Comparison of ENCODE assay signal across 9 cellular contexts in the genomic region with DNA sequence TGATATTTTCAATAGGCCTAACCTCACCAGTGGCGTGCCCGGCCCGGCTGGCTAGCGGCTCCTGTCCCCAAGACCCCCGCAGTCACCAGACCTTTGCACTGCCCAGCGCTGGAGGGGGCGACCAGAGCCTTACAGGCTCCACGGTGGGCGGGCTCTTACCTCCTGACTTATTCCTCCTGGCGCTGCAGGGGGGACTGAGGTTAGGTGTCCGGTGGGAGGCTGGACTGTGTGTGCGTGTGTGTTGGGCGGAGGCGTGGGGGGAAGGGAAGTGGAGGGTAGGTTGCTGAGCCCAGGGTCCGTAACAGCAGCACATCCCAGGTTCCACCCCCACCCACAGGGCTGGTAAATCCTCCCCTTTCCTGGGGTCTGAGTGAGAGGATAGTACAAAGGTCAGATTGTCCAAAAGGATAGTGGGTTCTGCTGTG. TPM values are rescaled to one million over a fixed set of nuclear protein-coding genes. Genes with fewer than 3 reads are reported as not detected.
DNase-seq lines count a peak whose midpoint lies in the region; ATAC-seq and TF ChIP-seq lines count a peak whose summit lies in the region.
"Had no signal": no experiment of that assay in that cellular context is flagged by ENCODE, and none has a peak within 500 bp of the region (broad histone marks: within the 10 kb centered on the region; RNA-seq: fewer than 3 reads in every experiment).

No MANE protein-coding gene starts in this region.

- H3K9ac ChIP-seq in PC-3 (ENCODE audit: low read length): peak overlapping the region; percentile 72

- H3K36me3 ChIP-seq in PC-3 (ENCODE audit: low read depth, low read length) (no peaks in the 10 kb centered on the region), esophagus muscularis mucosa (no peaks in the 10 kb centered on the region), mucosa of descending colon (ENCODE audit: low read depth) (no peaks in the 10 kb centered on the region), tibial nerve (no peaks in the 10 kb centered on the region)

- POLR2A ChIA-PET in PC-3 (lab: Charles Lee; ENCODE audit: unreplicated experiment): no interaction called here

- H3K4me1 ChIP-seq in PC-3 (ENCODE audit: insufficient read depth, low read length): peaks cover 39% of the 10 kb centered on the region
- H3K4me1 ChIP-seq in esophagus muscularis mucosa: peaks cover 9 to 32% (median 21%) of the 10 kb centered on the region in 4 donors
- H3K4me1 ChIP-seq in mucosa of descending colon (ENCODE audit: low read depth): peaks cover 2% of the 10 kb centered on the region
- peaks cover 0 to 11% (median 4%) of the 10 kb centered on the region in 4 donors for H3K4me1 ChIP-seq in tibial nerve

- peak overlapping the region; percentile 74 for H3K4me3 ChIP-seq in PC-3 (ENCODE audit: low read length)
- H3K4me3 ChIP-seq in esophagus muscularis mucosa: peak overlapping the region; percentile 73 to 90 (median 80)
- H3K4me3 ChIP-seq in mucosa of descending colon: no peak overlapping the region
- peak overlapping the region; percentile 41 to 74 (median 68) for H3K4me3 ChIP-seq in tibial nerve

- WGBS in esophagus muscularis mucosa: 59% methylated on average over 8 of the region's 15 CpGs
- WGBS in tibial nerve, 2 donors: 26 to 33% methylated on average over 10 to 15 of the region's 15 CpGs

- no peaks in the 10 kb centered on the region for H4K20me1 ChIP-seq in PC-3 (ENCODE audit: low read length)

- no peaks in the 10 kb centered on the region for H3F3A ChIP-seq in PC-3 (ENCODE audit: low read length, unreplicated experiment)

- H3K27ac ChIP-seq in PC-3 (ENCODE audit: low read length) (no peak overlapping the region), esophagus muscularis mucosa (replicated peaks in 1 of 4) (peak overlapping the region; percentile 84 to 90 (median 88)), tibial nerve (no peak overlapping the region)

- CTCF ChIA-PET in PC-3 (lab: Charles Lee): no interaction called here

- peak overlapping the region; percentile 91 for H2AFZ ChIP-seq in PC-3 (ENCODE audit: low read length)

- TF ChIP-seq CTCF in PC-3 (conservative IDR thresholded peaks at IDR 0.05; ENCODE audit: low read depth, low read length) (no peak), esophagus muscularis mucosa (IDR thresholded peaks at IDR 0.05) (no peak), mucosa of descending colon (IDR thresholded peaks at IDR 0.05) (no peak), tibial nerve (IDR thresholded peaks at IDR 0.05) (no peak)

- intact Hi-C loops in PC-3 (cut with micrococcal nuclease): no loop called here
- intact Hi-C loops in esophagus muscularis mucosa (cut with DNase I): no loop called here
- intact Hi-C loops in mucosa of descending colon (cut with DNase I, micrococcal nuclease): no loop called here

- peak overlapping the region; percentile 88 for H3K4me2 ChIP-seq in PC-3 (ENCODE audit: low read length)

- H3K79me2 ChIP-seq in PC-3 (ENCODE audit: low read length): no peaks in the 10 kb centered on the region

- no peak for ATAC-seq in PC-3
- ATAC-seq in mucosa of descending colon: no peak
- ATAC-seq in HG03139 (IDR thresholded peaks at IDR 0.05; ENCODE audit: unreplicated experiment): no peak

- H3K27me3 ChIP-seq in PC-3 (ENCODE audit: low read length) (no peaks in the 10 kb centered on the region), esophagus muscularis mucosa (no peaks in the 10 kb centered on the region), tibial nerve (peaks cover 0 to 27% of the 10 kb centered on the region in 2 donors)

- DNase-seq in PC-3 (no peak), esophagus muscularis mucosa (ENCODE audit: extremely low spot score) (no peak), mucosa of descending colon (peak in 2 of 3 donors; percentile 34 to 53), tibial nerve (ENCODE audit: low spot score in 2 of 2) (no peak), epidermal melanocyte (ENCODE audit: insufficient read length, low spot score) (no peak), germinal center (ENCODE audit: low spot score) (no peak)
- DNase-seq in activated CD8-positive, alpha-beta memory T cell treated with anti-CD3 and anti-CD28 coated beads, Interleukin-2, amount 50 U/mL, for 48 hours: no peak
- DNase-seq: activated CD4-positive, alpha-beta T cell treated with anti-CD3 and anti-CD28 coated beads for 1 hour had no signal

- H3K9me3 ChIP-seq in PC-3 (ENCODE audit: low read length) (no peaks in the 10 kb centered on the region), esophagus muscularis mucosa (no peaks in the 10 kb centered on the region), mucosa of descending colon (no peaks in the 10 kb centered on the region), tibial nerve (no peaks in the 10 kb centered on the region)

- TF ChIP-seq POLR2A in esophagus muscularis mucosa (IDR thresholded peaks at IDR 0.05; ENCODE audit: low read depth) (no peak), tibial nerve (IDR thresholded peaks at IDR 0.05) (no peak)

- no TSS peak for BruUV-seq in PC-3 (replicated peaks; lab: Mats Ljungman, UMichigan)

- no peaks in the 10 kb centered on the region for H3K9me2 ChIP-seq in PC-3 (replicated peaks; ENCODE audit: low read length)

- TF ChIP-seq EP300 in esophagus muscularis mucosa (IDR thresholded peaks at IDR 0.05) (no peak), tibial nerve (IDR thresholded peaks at IDR 0.05) (no peak)

RNA-seq across cellular contexts. Expression of gene THRB, which starts 27.5 kb away (rescaled TPM):
- total RNA-seq in PC-3 (2014; rRNA removed) (7.0 and 9.7 TPM in 2 replicates), esophagus muscularis mucosa (10 to 100 TPM; 31.5 to 68.6 (median 39.3) TPM), mucosa of descending colon (10 to 100 TPM; 25.1 to 75.5 (median 59.8) TPM), tibial nerve (10 to 100 TPM in 2 of 4 donors, 1 to 10 TPM in 2; 6.3 to 10.3 (median 8.5) TPM)

Comparison
In these comparisons a context has a peak if more than half of its experiments do, and no peak if none do; other contexts are left out.
1. DNase-seq: peak in mucosa of descending colon (2 of 3); none in PC-3 (single experiment), esophagus muscularis mucosa (single experiment), tibial nerve (0 of 2), epidermal melanocyte (single experiment), activated CD8-positive, alpha-beta memory T cell treated with anti-CD3 and anti-CD28 coated beads, Interleukin-2, amount 50 U/mL, for 48 hours (single experiment) and germinal center (single experiment).
2. H3K27ac ChIP-seq: peak in esophagus muscularis mucosa (4 of 4); none in PC-3 (single experiment) and tibial nerve (0 of 4).